In genomic region chr6:71250050-71250689, GRCh38 we compare ENCODE assay signal across 9 cellular contexts. TPM values are rescaled to one million over a fixed set of nuclear protein-coding genes. Genes with fewer than 3 reads are reported as not detected.
DNase-seq lines count a peak whose midpoint lies in the region; ATAC-seq and TF ChIP-seq lines count a peak whose summit lies in the region.
"Had no signal": no experiment of that assay in that cellular context is flagged by ENCODE, and none has a peak within 500 bp of the region (broad histone marks: within the 10 kb centered on the region; RNA-seq: fewer than 3 reads in every experiment).

No MANE protein-coding gene starts in this region.

- no peak overlapping the region for H3K56ac ChIP-seq in H9 (ENCODE audit: insufficient read length, low read depth, low read length)

- DNase-seq in Ammon's horn (ENCODE audit: low spot score) = peak; percentile 46
- peak; percentile 59 for DNase-seq in OCI-LY7 (ENCODE audit: low spot score)
- DNase-seq in esophagus squamous epithelium (lab: John Stamatoyannopoulos, UW) = no peak
- peak; percentile 65 for DNase-seq in osteoblast (ENCODE audit: insufficient read length, low spot score, missing footprints)
- DNase-seq in H9 = no peak
- DNase-seq in NCI-H2196 (lab: John Stamatoyannopoulos, UW; ENCODE audit: unreplicated experiment) = no peak
- DNase-seq in HuH-7.5 (ENCODE audit: low spot score) = no peak

- peak overlapping the region; percentile 72 for H3K27ac ChIP-seq in OCI-LY7 (ENCODE audit: low read depth, low read length, poor library complexity, severe bottlenecking)
- H3K27ac ChIP-seq in esophagus squamous epithelium = peak overlapping the region in 3 of 4 donors; percentile 14 to 57 (median 52)
- H3K27ac ChIP-seq in osteoblast (ENCODE audit: low read depth, low read length) = peak overlapping the region; percentile 66
- H3K27ac ChIP-seq in H9 (ENCODE audit: insufficient read length, low read depth, low read length) = no peak overlapping the region
- H3K27ac ChIP-seq: VCaP had no signal

- H3K4me1 Mint-ChIP-seq in H9 = peaks cover 15 to 22% of the 10 kb centered on the region in 2 experiments

- H3K9me2 ChIP-seq in OCI-LY7 (ENCODE audit: insufficient read depth, low read length) = no peaks in the 10 kb centered on the region

- H3K27me3 ChIP-seq in esophagus squamous epithelium = no peaks in the 10 kb centered on the region
- H3K27me3 ChIP-seq in osteoblast (ENCODE audit: insufficient read depth, low read length) = no peaks in the 10 kb centered on the region
- no peaks in the 10 kb centered on the region for H3K27me3 ChIP-seq in H9 (ENCODE audit: insufficient read depth, low read length)

- H3K9ac ChIP-seq in H9 (ENCODE audit: extremely low read depth, insufficient read length, low read length) = no peak overlapping the region

- BruUV-seq in OCI-LY7 (replicated peaks; lab: Mats Ljungman, UMichigan) = no TSS peak

- H3K4me2 ChIP-seq in OCI-LY7 (ENCODE audit: low read length) (peak overlapping the region; percentile 56), osteoblast (ENCODE audit: insufficient read depth, low read length) (peak overlapping the region; percentile 72), H9 (ENCODE audit: insufficient read depth, insufficient read length, low read length) (no peak overlapping the region)

- no peak overlapping the region for H3K18ac ChIP-seq in H9 (ENCODE audit: insufficient read length, low read depth, low read length)

- no peaks in the 10 kb centered on the region; the same call in 1 of the 2 replicates for H3K27me3 Mint-ChIP-seq in H9 (ENCODE audit: low read depth)

- H2BK5ac ChIP-seq in H9 (ENCODE audit: insufficient read length, low read length) = no peak overlapping the region

- CTCF ChIA-PET in OCI-LY7 (lab: Charles Lee; ENCODE audit: unreplicated experiment) = interaction anchor here (2.3 kb wide), 1 partner anchor 38 kb away, joined by 8 read pairs; the partner anchor contains the start of gene OGFRL1

- H3K79me2 ChIP-seq in OCI-LY7 (ENCODE audit: insufficient read depth, low read depth, low read length) = no peaks in the 10 kb centered on the region
- H3K79me2 ChIP-seq in osteoblast (ENCODE audit: insufficient read depth, low read length) = no peaks in the 10 kb centered on the region
- H3K79me2 ChIP-seq in H9 (ENCODE audit: insufficient read depth, low read length) = no peaks in the 10 kb centered on the region

- H3K36me3 ChIP-seq in OCI-LY7 (ENCODE audit: insufficient read depth, low read length) (no peaks in the 10 kb centered on the region; the same call in 1 of the 2 replicates), esophagus squamous epithelium (no peaks in the 10 kb centered on the region), osteoblast (ENCODE audit: insufficient read depth, low read length) (no peaks in the 10 kb centered on the region)

- H3K4me3 Mint-ChIP-seq in H9 = no peak overlapping the region

- no peak overlapping the region for H2BK20ac ChIP-seq in H9 (ENCODE audit: low read depth, low read length, poor library complexity, severe bottlenecking)

- TF ChIP-seq CTCF in OCI-LY7 (conservative IDR thresholded peaks at IDR 0.05; ENCODE audit: low read length) (no peak), esophagus squamous epithelium (IDR thresholded peaks at IDR 0.05) (no peak), osteoblast (IDR thresholded peaks at IDR 0.05; ENCODE audit: extremely low read depth, low read depth, low read length) (no peak), H9 (conservative IDR thresholded peaks at IDR 0.05) (no peak)

- no peaks in the 10 kb centered on the region for H3K9me3 ChIP-seq in OCI-LY7 (ENCODE audit: low read length)
- no peaks in the 10 kb centered on the region for H3K9me3 ChIP-seq in esophagus squamous epithelium
- H3K9me3 ChIP-seq in osteoblast (ENCODE audit: low read depth, low read length) = no peaks in the 10 kb centered on the region
- no peaks in the 10 kb centered on the region for H3K9me3 ChIP-seq in H9 (ENCODE audit: control insufficient read depth, low read depth, low read length)

- H4K20me1 ChIP-seq in OCI-LY7 (ENCODE audit: insufficient read depth, low read length) (no peaks in the 10 kb centered on the region), osteoblast (ENCODE audit: insufficient read depth, low read length) (no peaks in the 10 kb centered on the region), H9 (ENCODE audit: control insufficient read depth, insufficient read depth, insufficient read length) (no peaks in the 10 kb centered on the region)

- no peak overlapping the region for H2BK12ac ChIP-seq in H9 (ENCODE audit: insufficient read length, low read depth, low read length)

- 37 to 48% methylated on average over 4 of the region's 4 CpGs for WGBS in esophagus squamous epithelium, 2 donors
- no CpG with 5 or more reads among the region's 4 CpGs for WGBS in H9 (ENCODE audit: extremely low coverage, insufficient read length, low lambda C conversion rate)

- no peak overlapping the region for H4K91ac ChIP-seq in H9 (ENCODE audit: insufficient read length, low read depth, low read length)

- no peak for ATAC-seq in HG02678 (IDR thresholded peaks at IDR 0.05; ENCODE audit: unreplicated experiment)

- H2AK5ac ChIP-seq in H9 (ENCODE audit: insufficient read length, low read length) = no peak overlapping the region

- peaks cover 0 to 6% of the 10 kb centered on the region in 2 experiments; a peak in 4 of 5 replicates for H3K9me3 Mint-ChIP-seq in H9

- intact Hi-C loops in OCI-LY7 (cut with micrococcal nuclease; ENCODE audit: unreplicated experiment) (loop anchor here (2.0 kb wide), 1 partner anchor 39 kb away; the partner anchor contains the start of gene OGFRL1), esophagus squamous epithelium (cut with DNase I) (no loop called here)

- POLR2A ChIA-PET in OCI-LY7 (lab: Charles Lee) = interaction anchor here (0.7 to 5.1 kb wide), 5 partner anchors 20 to 150 kb away, joined by 3 to 45 read pairs (median 4); partner anchors contain the start of gene OGFRL1

- no peak overlapping the region for H2BK120ac ChIP-seq in H9 (ENCODE audit: low read depth, low read length, poor library complexity, severe bottlenecking)

- H3K23ac ChIP-seq in H9 (ENCODE audit: insufficient read length, low read depth, low read length) = no peak overlapping the region

- no peak for TF ChIP-seq POLR2A in esophagus squamous epithelium (IDR thresholded peaks at IDR 0.05)

- H3K27ac Mint-ChIP-seq in H9 = no peak overlapping the region

- no peak overlapping the region for H3T11ph ChIP-seq in H9 (ENCODE audit: low read length)

- no peak overlapping the region for H3K4me3 ChIP-seq in OCI-LY7 (ENCODE audit: low read depth, low read length, poor library complexity, severe bottlenecking)
- no peak overlapping the region for H3K4me3 ChIP-seq in esophagus squamous epithelium
- peak overlapping the region; percentile 34 for H3K4me3 ChIP-seq in osteoblast (ENCODE audit: insufficient read depth, low read length)

- peaks cover 0 to 6% (median 0%) of the 10 kb centered on the region in 3 experiments; a peak in 2 of 7 replicates for H3K36me3 Mint-ChIP-seq in H9 (ENCODE audit: insufficient read depth in 1 of 3, low read depth in 3 of 3)

- H3K4me1 ChIP-seq in OCI-LY7 (ENCODE audit: insufficient read depth, low read length, poor library complexity, severe bottlenecking) = peaks cover 70% of the 10 kb centered on the region
- no peaks in the 10 kb centered on the region for H3K4me1 ChIP-seq in esophagus squamous epithelium
- H3K4me1 ChIP-seq in osteoblast (ENCODE audit: insufficient read depth, low read length) = peaks cover 31% of the 10 kb centered on the region
- H3K4me1 ChIP-seq in H9 (ENCODE audit: insufficient read depth, low read length) = peaks cover 4% of the 10 kb centered on the region; the same call in 1 of the 2 replicates

- H3K4ac ChIP-seq in H9 (ENCODE audit: low read depth, low read length) = no peak overlapping the region

- H2BK15ac ChIP-seq in H9 (ENCODE audit: low read depth, low read length) = no peak overlapping the region

- no peak overlapping the region for H4K5ac ChIP-seq in H9 (ENCODE audit: insufficient read length, low read depth, low read length)

- H3K23me2 ChIP-seq in H9 (ENCODE audit: insufficient read length, low read depth, low read length, poor library complexity, severe bottlenecking) = no peaks in the 10 kb centered on the region

- no peak overlapping the region for H3K14ac ChIP-seq in H9 (ENCODE audit: insufficient read depth, low read length)

- no peaks in the 10 kb centered on the region for H3K79me1 ChIP-seq in H9 (ENCODE audit: insufficient read depth, low read depth, low read length, poor library complexity, severe bottlenecking)

- H4K8ac ChIP-seq in H9 (replicated peaks; ENCODE audit: insufficient read length, low read depth, low read length) = no peak overlapping the region

- H2AFZ ChIP-seq in OCI-LY7 (ENCODE audit: low read length) = peak overlapping the region; percentile 91
- peak overlapping the region; percentile 74 for H2AFZ ChIP-seq in osteoblast (ENCODE audit: low read length)
- no peak overlapping the region for H2AFZ ChIP-seq in H9 (ENCODE audit: low read length)

RNA-seq across cellular contexts. Expression of gene OGFRL1, which starts 38.4 kb away (rescaled TPM):
- total RNA-seq in OCI-LY7 (2014; rRNA removed; shearing (Covaris generic)) = 32.5 and 33.5 TPM in 2 replicates
- 32.9 and 35.8 TPM in 2 replicates for total RNA-seq in OCI-LY7 (2022)
- total RNA-seq in esophagus squamous epithelium = 10 to 100 TPM; 36.7 to 67.9 (median 47.8) TPM
- total RNA-seq in osteoblast = 15.9 and 18.0 TPM in 2 replicates
- total RNA-seq in H9 (2021) = 2.8 and 2.9 TPM in 2 replicates

Comparison
In these comparisons a context has a peak if more than half of its experiments do, and no peak if none do; other contexts are left out.
1. DNase-seq: peak in Ammon's horn (single experiment), OCI-LY7 (single experiment) and osteoblast (single experiment); none in esophagus squamous epithelium (single experiment), H9 (single experiment), NCI-H2196 (single experiment) and HuH-7.5 (single experiment).